1 cellular context compared by ENCODE assay signal in the genomic region with DNA sequence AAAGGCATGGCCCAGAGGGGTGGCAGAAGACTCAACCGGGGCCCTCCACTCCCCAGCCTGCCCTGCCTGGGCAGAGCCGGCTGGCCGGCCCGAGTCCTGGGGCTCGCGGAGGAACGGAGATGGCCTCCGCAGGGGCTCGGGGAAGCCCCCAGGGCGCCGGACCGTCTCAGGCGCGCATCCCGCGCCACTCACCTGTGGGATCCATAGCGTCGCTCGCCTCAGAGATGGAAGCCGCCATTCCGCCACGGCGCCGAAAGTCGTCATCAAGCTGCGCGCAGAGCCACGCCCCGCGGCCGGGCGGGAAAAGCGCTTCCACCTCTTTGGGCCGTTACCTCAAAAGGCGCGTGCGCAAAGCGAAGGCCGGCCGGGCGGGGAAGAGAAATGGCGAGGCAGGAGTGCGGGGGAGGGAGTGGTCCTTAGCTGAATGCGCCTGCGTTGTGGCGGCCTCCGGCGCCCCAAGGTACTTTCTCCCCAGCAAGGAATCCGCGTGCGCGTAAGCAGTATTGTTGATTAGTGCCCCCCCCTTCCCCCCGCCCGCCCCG.
TF ChIP-seq lines count a peak whose summit lies in the region.

Gene SMPD4, minus strand, starts transcription at position 265 of the 542 bp plus-strand sequence. CDS start 5,010 bp downstream, outside the sequence.

TF ChIP-seq in K562, 482 proteins besides CTCF, POLR2A, EP300 and RAD21 (continued from another document):
- TF ChIP-seq GMEB1 (CRISPR knock-in tag; IDR thresholded peaks at IDR 0.05) (peak; percentile 56; the same call in 1 of the 2 replicates), HMG20B (CRISPR knock-in tag; IDR thresholded peaks at IDR 0.05) (no peak), KAT8 (IDR thresholded peaks at IDR 0.05; ENCODE audit: low read depth) (no peak), SLC30A9 (CRISPR knock-in tag; IDR thresholded peaks at IDR 0.05) (no peak), RB1 (IDR thresholded peaks at IDR 0.05; ENCODE audit: low read depth) (peak; percentile 98; the same call in 1 of the 2 replicates), SREBF1 (IDR thresholded peaks at IDR 0.05; ENCODE audit: borderline replicate concordance, low read depth, low read length) (no peak), XRCC4 (IDR thresholded peaks at IDR 0.05; ENCODE audit: extremely low read depth, insufficient read depth, insufficient read length) (no peak), SIN3A (IDR thresholded peaks at IDR 0.05; ENCODE audit: borderline replicate concordance in 2 of 2, control insufficient read depth in 1 of 2, low read depth in 2 of 2, low read length in 2 of 2) (peak; percentile 85 to 91; a peak in 2 of 4 replicates), ZBED1 (IDR thresholded peaks at IDR 0.05) (no peak), PHF8 (IDR thresholded peaks at IDR 0.05; ENCODE audit: borderline replicate concordance, low read length) (peak; percentile 68; the same call in 1 of the 2 replicates), BACH1 (tag; IDR thresholded peaks at IDR 0.05) (no peak), STAT5B (CRISPR knock-in tag; IDR thresholded peaks at IDR 0.05) (no peak), DNMT1 (IDR thresholded peaks at IDR 0.05) (no peak), E2F5 (CRISPR knock-in tag; IDR thresholded peaks at IDR 0.05) (peak; percentile 49; the same call in 1 of the 2 replicates), ZBTB49 (CRISPR knock-in tag; IDR thresholded peaks at IDR 0.05; ENCODE audit: borderline replicate concordance) (no peak), E2F6 (IDR thresholded peaks at IDR 0.05; ENCODE audit: borderline replicate concordance in 1 of 2, extremely low read depth in 1 of 2, insufficient read depth in 1 of 2, insufficient read length in 1 of 2, low read depth in 1 of 2, low read length in 1 of 2, poor library complexity in 1 of 2, severe bottlenecking in 1 of 2) (peak; percentile 79 to 95), KLF6 (CRISPR knock-in tag; IDR thresholded peaks at IDR 0.05; ENCODE audit: borderline replicate concordance) (peak; percentile 92; the same call in 1 of the 2 replicates), ELF2 (CRISPR knock-in tag; IDR thresholded peaks at IDR 0.05) (no peak), CREB5 (CRISPR knock-in tag; IDR thresholded peaks at IDR 0.05) (no peak), DIDO1 (tag; IDR thresholded peaks at IDR 0.05; ENCODE audit: low read depth) (peak; percentile 65), E2F8 (IDR thresholded peaks at IDR 0.05; ENCODE audit: low read depth, partially characterized antibody) (peak; percentile 85), HINFP (tag; conservative IDR thresholded peaks at IDR 0.05; ENCODE audit: low read depth) (no peak), SP1 (CRISPR knock-in tag; IDR thresholded peaks at IDR 0.05) (peak; percentile 97), NFRKB (IDR thresholded peaks at IDR 0.05; ENCODE audit: low read depth) (peak; percentile 61; the same call in 1 of the 2 replicates), U2AF1 (optimal IDR thresholded peaks at IDR 0.05; ENCODE audit: low read depth, low read length) (peak; percentile 58), CREB1 (IDR thresholded peaks at IDR 0.05) (peak; percentile 97), CREB1 (CRISPR knock-in tag; IDR thresholded peaks at IDR 0.05) (peak; percentile 97)
- TF ChIP-seq, protein P1, sequence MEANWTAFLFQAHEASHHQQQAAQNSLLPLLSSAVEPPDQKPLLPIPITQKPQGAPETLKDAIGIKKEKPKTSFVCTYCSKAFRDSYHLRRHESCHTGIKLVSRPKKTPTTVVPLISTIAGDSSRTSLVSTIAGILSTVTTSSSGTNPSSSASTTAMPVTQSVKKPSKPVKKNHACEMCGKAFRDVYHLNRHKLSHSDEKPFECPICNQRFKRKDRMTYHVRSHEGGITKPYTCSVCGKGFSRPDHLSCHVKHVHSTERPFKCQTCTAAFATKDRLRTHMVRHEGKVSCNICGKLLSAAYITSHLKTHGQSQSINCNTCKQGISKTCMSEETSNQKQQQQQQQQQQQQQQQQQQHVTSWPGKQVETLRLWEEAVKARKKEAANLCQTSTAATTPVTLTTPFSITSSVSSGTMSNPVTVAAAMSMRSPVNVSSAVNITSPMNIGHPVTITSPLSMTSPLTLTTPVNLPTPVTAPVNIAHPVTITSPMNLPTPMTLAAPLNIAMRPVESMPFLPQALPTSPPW (CRISPR knock-in tag; IDR thresholded peaks at IDR 0.05), result no peak
- TF ChIP-seq, protein P2, sequence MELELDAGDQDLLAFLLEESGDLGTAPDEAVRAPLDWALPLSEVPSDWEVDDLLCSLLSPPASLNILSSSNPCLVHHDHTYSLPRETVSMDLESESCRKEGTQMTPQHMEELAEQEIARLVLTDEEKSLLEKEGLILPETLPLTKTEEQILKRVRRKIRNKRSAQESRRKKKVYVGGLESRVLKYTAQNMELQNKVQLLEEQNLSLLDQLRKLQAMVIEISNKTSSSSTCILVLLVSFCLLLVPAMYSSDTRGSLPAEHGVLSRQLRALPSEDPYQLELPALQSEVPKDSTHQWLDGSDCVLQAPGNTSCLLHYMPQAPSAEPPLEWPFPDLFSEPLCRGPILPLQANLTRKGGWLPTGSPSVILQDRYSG (tag; conservative IDR thresholded peaks at IDR 0.05; ENCODE audit: low read depth), result no peak
